ENCODE assay signal across 10 cellular contexts in genomic region chr10:77971804-77972144, GRCh38. TPM values are rescaled to one million over a fixed set of nuclear protein-coding genes. Genes with fewer than 3 reads are reported as not detected.
DNase-seq lines count a peak whose midpoint lies in the region; TF ChIP-seq lines count a peak whose summit lies in the region.
"Had no signal": no experiment of that assay in that cellular context is flagged by ENCODE, and none has a peak within 500 bp of the region (broad histone marks: within the 10 kb centered on the region; RNA-seq: fewer than 3 reads in every experiment).

No MANE protein-coding gene starts in this region.

- peaks cover 0 to 10% (median 0%) of the 10 kb centered on the region in 4 donors for H3K4me1 ChIP-seq in Peyer's patch
- H3K4me1 ChIP-seq in esophagus (ENCODE audit: control insufficient read depth in 2 of 2, insufficient read depth in 2 of 2, low read length in 1 of 2) = no peaks in the 10 kb centered on the region
- peaks cover 8 to 10% of the 10 kb centered on the region in 2 experiments for H3K4me1 ChIP-seq in trophoblast cell (ENCODE audit: control insufficient read depth in 1 of 2, insufficient read depth in 2 of 2, low read length in 2 of 2)
- H3K4me1 ChIP-seq in Karpas-422 (ENCODE audit: low read length) = no peaks in the 10 kb centered on the region

- H3K79me2 ChIP-seq in trophoblast cell (ENCODE audit: control insufficient read depth, insufficient read depth, low read length, poor library complexity) (no peaks in the 10 kb centered on the region), Karpas-422 (ENCODE audit: low read length) (no peaks in the 10 kb centered on the region)

- H3K4me1 Mint-ChIP-seq in activated T-helper 1 cell treated with anti-CD3 and anti-CD28 coated beads, Interleukin-12 subunit alpha, Interleukin-12 subunit beta, Interleukin-2, Interleukin-4 antibody, amounts not matched to agents 30 ng/mL and 10 ng/mL and 1 ng/mL, durations not matched to agents 14 hours and 24 hours and 36 hours (ENCODE audit: low read depth) = peaks cover 10% of the 10 kb centered on the region

- H2BK120ac ChIP-seq in trophoblast cell (ENCODE audit: insufficient read depth, low read length, poor library complexity) = peak overlapping the region; percentile 14

- no peak overlapping the region for H3K18ac ChIP-seq in trophoblast cell (ENCODE audit: low read length)

- H3K4ac ChIP-seq in trophoblast cell (ENCODE audit: low read depth, low read length) = no peak overlapping the region

- H3K36me3 ChIP-seq in Peyer's patch (peaks cover 0 to 4% (median 0%) of the 10 kb centered on the region in 3 donors), esophagus (ENCODE audit: control insufficient read depth in 2 of 2, insufficient read depth in 2 of 2, low read length in 1 of 2) (no peaks in the 10 kb centered on the region), trophoblast cell (ENCODE audit: control insufficient read depth in 1 of 2, insufficient read depth in 2 of 2, low read length in 2 of 2) (peaks cover 2 to 7% of the 10 kb centered on the region in 2 experiments), Karpas-422 (ENCODE audit: insufficient read depth, low read length) (no peaks in the 10 kb centered on the region)

- H3K14ac ChIP-seq in trophoblast cell (ENCODE audit: low read length) = no peak overlapping the region

- TF ChIP-seq POLR2A in Peyer's patch (IDR thresholded peaks at IDR 0.05) = no peak

- peak overlapping the region; percentile 29 for H2BK12ac ChIP-seq in trophoblast cell (ENCODE audit: low read length)

- no peak overlapping the region for H3K27ac Mint-ChIP-seq in activated T-helper 1 cell treated with anti-CD3 and anti-CD28 coated beads, Interleukin-12 subunit alpha, Interleukin-12 subunit beta, Interleukin-2, Interleukin-4 antibody, amounts not matched to agents 30 ng/mL and 10 ng/mL and 1 ng/mL, durations not matched to agents 14 hours and 24 hours and 36 hours
- H3K27ac Mint-ChIP-seq: B cell had no signal

- H3K4me2 ChIP-seq in trophoblast cell (ENCODE audit: low read length) (peak overlapping the region; percentile 45), Karpas-422 (ENCODE audit: low read depth, low read length, poor library complexity, severe bottlenecking) (no peak overlapping the region)

- H3K9me3 Mint-ChIP-seq in activated T-helper 1 cell treated with anti-CD3 and anti-CD28 coated beads, Interleukin-12 subunit alpha, Interleukin-12 subunit beta, Interleukin-2, Interleukin-4 antibody, amounts not matched to agents 30 ng/mL and 10 ng/mL and 1 ng/mL, durations not matched to agents 14 hours and 24 hours and 36 hours = no peaks in the 10 kb centered on the region

- H3K27ac ChIP-seq in 22Rv1 (peak overlapping the region; percentile 73), Peyer's patch (peak overlapping the region in 3 of 4 donors; percentile 52 to 68 (median 61)), esophagus (ENCODE audit: low read depth in 2 of 2, low read length in 1 of 2) (peak overlapping the region; percentile 55 to 73), trophoblast cell (ENCODE audit: low read depth, low read length) (peak overlapping the region; percentile 70), Karpas-422 (ENCODE audit: low read length) (no peak overlapping the region)

- H3K27me3 ChIP-seq in Peyer's patch (no peaks in the 10 kb centered on the region), esophagus (ENCODE audit: control insufficient read depth in 1 of 2, insufficient read depth in 2 of 2, low read length in 2 of 2) (no peaks in the 10 kb centered on the region), trophoblast cell (ENCODE audit: insufficient read depth, low read length) (no peaks in the 10 kb centered on the region), Karpas-422 (ENCODE audit: low read length) (no peaks in the 10 kb centered on the region)

- peaks cover 3% of the 10 kb centered on the region for H3K36me3 Mint-ChIP-seq in activated T-helper 1 cell treated with anti-CD3 and anti-CD28 coated beads, Interleukin-12 subunit alpha, Interleukin-12 subunit beta, Interleukin-2, Interleukin-4 antibody, amounts not matched to agents 30 ng/mL and 10 ng/mL and 1 ng/mL, durations not matched to agents 14 hours and 24 hours and 36 hours (ENCODE audit: low read depth)

- peak overlapping the region; percentile 48 for H4K91ac ChIP-seq in trophoblast cell (ENCODE audit: low read depth, low read length)

- no peaks in the 10 kb centered on the region for H3K9me2 ChIP-seq in Karpas-422 (replicated peaks; ENCODE audit: insufficient read depth, low read length)

- peaks cover 6% of the 10 kb centered on the region for H3K79me1 ChIP-seq in trophoblast cell (ENCODE audit: low read length)

- H4K12ac ChIP-seq in trophoblast cell (ENCODE audit: low read depth, low read length) = no peak overlapping the region

- TF ChIP-seq CTCF in 22Rv1 (IDR thresholded peaks at IDR 0.05) = no peak
- no peak for TF ChIP-seq CTCF in Peyer's patch (IDR thresholded peaks at IDR 0.05)

- DNase-seq in Peyer's patch = no peak
- no peak for DNase-seq in trophoblast cell
- no peak for DNase-seq in GDM1 (lab: John Stamatoyannopoulos, UW)
- no peak for DNase-seq in Karpas-422
- DNase-seq in effector CD4-positive, alpha-beta T cell = no peak
- DNase-seq in activated T-helper 1 cell treated with anti-CD3 and anti-CD28 coated beads, Interleukin-12 subunit alpha, Interleukin-12 subunit beta, Interleukin-2, Interleukin-4 antibody, amounts not matched to agents 30 ng/mL and 10 ng/mL and 1 ng/mL, durations not matched to agents 14 hours and 24 hours and 36 hours (ENCODE audit: low spot score) = no peak
- DNase-seq: stimulated activated naive CD4-positive, alpha-beta T cell had no signal

- no peak overlapping the region for H2AK5ac ChIP-seq in trophoblast cell (ENCODE audit: low read length)

- H3K9me3 ChIP-seq in Peyer's patch = no peaks in the 10 kb centered on the region
- no peaks in the 10 kb centered on the region for H3K9me3 ChIP-seq in esophagus (ENCODE audit: control insufficient read depth in 2 of 2, insufficient read depth in 1 of 2, low read depth in 1 of 2, low read length in 1 of 2)
- no peaks in the 10 kb centered on the region for H3K9me3 ChIP-seq in trophoblast cell (ENCODE audit: insufficient read depth, low read depth, low read length)
- no peaks in the 10 kb centered on the region for H3K9me3 ChIP-seq in Karpas-422 (ENCODE audit: low read length)

- no peak overlapping the region for H3K4me3 Mint-ChIP-seq in activated T-helper 1 cell treated with anti-CD3 and anti-CD28 coated beads, Interleukin-12 subunit alpha, Interleukin-12 subunit beta, Interleukin-2, Interleukin-4 antibody, amounts not matched to agents 30 ng/mL and 10 ng/mL and 1 ng/mL, durations not matched to agents 14 hours and 24 hours and 36 hours
- H3K4me3 Mint-ChIP-seq: B cell had no signal

- no peak overlapping the region for H4K8ac ChIP-seq in trophoblast cell (ENCODE audit: low read depth, low read length)

- H3K9ac ChIP-seq in trophoblast cell (ENCODE audit: low read length) = no peak overlapping the region
- no peak overlapping the region for H3K9ac ChIP-seq in Karpas-422 (ENCODE audit: low read length)

- H3K23ac ChIP-seq in trophoblast cell (ENCODE audit: low read length) = no peak overlapping the region

- H2AFZ ChIP-seq in trophoblast cell (ENCODE audit: insufficient read depth, low read length, poor library complexity) (no peak overlapping the region), Karpas-422 (ENCODE audit: low read length) (no peak overlapping the region)

- 89% methylated on average over 3 of the region's 3 CpGs for WGBS in esophagus, 2 donors
- no CpG with 5 or more reads among the region's 3 CpGs for WGBS in trophoblast cell (ENCODE audit: extremely low coverage, insufficient coverage, insufficient read length)

- H2BK5ac ChIP-seq in trophoblast cell (ENCODE audit: low read depth, low read length, poor library complexity) = peak overlapping the region; percentile 15

- no peaks in the 10 kb centered on the region for H4K20me1 ChIP-seq in Karpas-422 (ENCODE audit: insufficient read depth, low read depth, low read length)

- H3K27me3 Mint-ChIP-seq in activated T-helper 1 cell treated with anti-CD3 and anti-CD28 coated beads, Interleukin-12 subunit alpha, Interleukin-12 subunit beta, Interleukin-2, Interleukin-4 antibody, amounts not matched to agents 30 ng/mL and 10 ng/mL and 1 ng/mL, durations not matched to agents 14 hours and 24 hours and 36 hours (ENCODE audit: insufficient read depth) = no peaks in the 10 kb centered on the region
- H3K27me3 Mint-ChIP-seq: B cell had no signal

- intact Hi-C loops in activated T-helper 1 cell treated with anti-CD3 and anti-CD28 coated beads, Interleukin-12 subunit alpha, Interleukin-12 subunit beta, Interleukin-2, Interleukin-4 antibody, amounts not matched to agents 30 ng/mL and 10 ng/mL and 1 ng/mL, durations not matched to agents 14 hours and 24 hours and 36 hours (cut with micrococcal nuclease) = loop anchor here (2.0 kb wide), 1 partner anchor 125 kb away; no protein-coding TSS in a partner anchor

- H3K4me3 ChIP-seq in Peyer's patch (no peak overlapping the region), esophagus (ENCODE audit: low read depth in 1 of 2, low read length in 2 of 2) (no peak overlapping the region), trophoblast cell (ENCODE audit: low read depth, low read length) (no peak overlapping the region), Karpas-422 (ENCODE audit: low read length) (no peak overlapping the region)

RNA-seq across cellular contexts. Expression of gene DLG5, which starts 45.2 kb away (rescaled TPM):
- total RNA-seq in Peyer's patch = 100 to 1,000 TPM in 1 of 4 donors, 10 to 100 TPM in 3; 40.6 to 134 (median 61.5) TPM
- polyA plus RNA-seq in esophagus = 10 to 100 TPM; 13.9 to 17.4 TPM
- 82.9 and 86.6 TPM in 2 replicates for polyA plus RNA-seq in trophoblast cell (2013)
- total RNA-seq in Karpas-422 (2014; rRNA removed; shearing (Covaris generic); ENCODE audit: low replicate concordance) = 0.19 and 0.43 TPM in 2 replicates
- 4.0 and 4.1 TPM in 2 replicates for total RNA-seq in activated T-helper 1 cell treated with anti-CD3 and anti-CD28 coated beads, Interleukin-12 subunit alpha, Interleukin-12 subunit beta, Interleukin-2, Interleukin-4 antibody, amounts not matched to agents 30 ng/mL and 10 ng/mL and 1 ng/mL, durations not matched to agents 14 hours and 24 hours and 36 hours

RNA-seq across cellular contexts. Expression of gene POLR3A, which starts 57.5 kb away (rescaled TPM):
- total RNA-seq in Peyer's patch = 10 to 100 TPM; 19.8 to 24.3 (median 22.2) TPM
- polyA plus RNA-seq in esophagus = 1 to 10 TPM; 3.4 to 3.6 TPM
- 10.5 and 10.7 TPM in 2 replicates for polyA plus RNA-seq in trophoblast cell (2013)
- total RNA-seq in Karpas-422 (2014; rRNA removed; shearing (Covaris generic); ENCODE audit: low replicate concordance) = 17.7 and 25.5 TPM in 2 replicates
- 29.5 and 30.8 TPM in 2 replicates for total RNA-seq in activated T-helper 1 cell treated with anti-CD3 and anti-CD28 coated beads, Interleukin-12 subunit alpha, Interleukin-12 subunit beta, Interleukin-2, Interleukin-4 antibody, amounts not matched to agents 30 ng/mL and 10 ng/mL and 1 ng/mL, durations not matched to agents 14 hours and 24 hours and 36 hours
